35 cellular contexts compared by ENCODE assay signal in the genomic region with DNA sequence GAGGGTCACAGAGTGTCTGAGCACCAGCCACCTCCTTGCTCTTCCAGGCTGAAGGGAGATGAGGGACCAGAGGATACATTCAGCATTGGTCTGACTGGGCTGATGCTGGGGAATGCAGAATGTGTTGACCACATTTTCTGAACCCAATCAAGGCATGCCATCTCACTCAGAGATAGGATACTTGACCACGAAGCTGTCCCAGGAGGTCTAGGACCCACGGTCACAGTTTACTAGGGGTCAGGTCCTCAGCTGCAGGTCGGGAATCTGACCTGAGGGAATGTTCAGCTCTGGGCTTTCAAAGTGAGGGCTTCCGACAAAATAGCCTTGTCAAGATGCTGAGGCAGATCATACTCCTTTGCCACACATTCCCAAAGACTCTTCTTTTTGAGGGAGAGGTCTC. TPM values are rescaled to one million over a fixed set of nuclear protein-coding genes. Genes with fewer than 3 reads are reported as not detected.
"Had no signal": no experiment of that assay in that cellular context is flagged by ENCODE, and none has a peak within 500 bp of the region (broad histone marks: within the 10 kb centered on the region; RNA-seq: fewer than 3 reads in every experiment).

No MANE protein-coding gene starts in this region.

- H3K27ac ChIP-seq: brain microvascular endothelial cell, esophagus muscularis mucosa, foreskin keratinocyte, gastrocnemius medialis, heart left ventricle, WERI-Rb-1 had no signal

- H3K9me3 Mint-ChIP-seq: activated B cell treated with CpG ODN at 0.5 μM for 24 hours; activated CD8-positive, alpha-beta T cell treated with anti-CD3 and anti-CD28 coated beads for 36 hours; activated T-cell treated with anti-CD3 and anti-CD28 coated beads, Interleukin-2, amount 50 U/mL, for 4 hours; activated T-helper 17 cell treated with anti-CD3 and anti-CD28 coated beads, Interleukin-2, amount 50 U/mL, for 72 hours; effector memory CD8-positive, alpha-beta T cell; T-helper 2 cell treated with Interferon-gamma antibody and Interleukin-4, amounts not matched to agents 5 μg/mL and 100 μg/mL, for 36 hours had no signal

- H3K36me3 Mint-ChIP-seq: activated naive CD8-positive, alpha-beta T cell had no signal

- H3K27me3 ChIP-seq: gastrocnemius medialis had no signal

- H3K4me3 Mint-ChIP-seq: activated B cell treated with CpG ODN at 0.5 μM for 24 hours; activated CD8-positive, alpha-beta T cell treated with anti-CD3 and anti-CD28 coated beads for 36 hours; activated naive CD8-positive, alpha-beta T cell; activated T-cell treated with anti-CD3 and anti-CD28 coated beads, Interleukin-2, amount 50 U/mL, for 4 hours; activated T-helper 17 cell treated with anti-CD3 and anti-CD28 coated beads, Interleukin-2, amount 50 U/mL, for 72 hours; effector memory CD8-positive, alpha-beta T cell; T-helper 17 cell; T-helper 2 cell treated with Interferon-gamma antibody and Interleukin-4, amounts not matched to agents 5 μg/mL and 100 μg/mL, for 36 hours had no signal

- H3K9me3 ChIP-seq: esophagus muscularis mucosa, gastrocnemius medialis, heart left ventricle had no signal

- DNase-seq: activated B cell treated with CpG ODN at 0.5 μM for 24 hours; activated CD4-positive, alpha-beta T cell treated with anti-CD3 and anti-CD28 coated beads for 48 hours; activated CD4-positive, alpha-beta T cell treated with anti-CD3 and anti-CD28 coated beads, Interleukin-2, amount 50 U/mL, for 1 hour; activated CD4-positive, alpha-beta T cell treated with anti-CD3 and anti-CD28 coated beads, Interleukin-2, amount 50 U/mL, for 48 hours; activated CD8-positive, alpha-beta memory T cell treated with anti-CD3 and anti-CD28 coated beads for 24 hours; activated CD8-positive, alpha-beta T cell treated with anti-CD3 and anti-CD28 coated beads for 36 hours; activated effector memory CD4-positive, alpha-beta T cell treated with Interleukin-2 at 50 U/mL for 16 hours; activated gamma-delta T cell treated with Interleukin-2 at 50 U/mL for 16 hours; activated naive CD4-positive, alpha-beta T cell treated with anti-CD3 and anti-CD28 coated beads, Interleukin-2, amount 50 U/mL, for 16 hours; activated naive CD4-positive, alpha-beta T cell treated with Interleukin-2 at 50 U/mL for 16 hours; activated T-cell treated with anti-CD3 and anti-CD28 coated beads, Interleukin-2, amount 50 U/mL, for 4 hours; amniotic stem cell; anterior cingulate cortex; brain microvascular endothelial cell; caudate nucleus; cortex of kidney; dermis blood vessel endothelial cell; effector CD4-positive, alpha-beta T cell; effector memory CD8-positive, alpha-beta T cell; erythroblast; foreskin keratinocyte; gastrocnemius medialis; glutamatergic neuron; heart left ventricle; T-helper 17 cell; T1000; WERI-Rb-1 had no signal

- H3K4me1 Mint-ChIP-seq: T-helper 17 cell had no signal

- H3K27ac Mint-ChIP-seq: activated B cell treated with CpG ODN at 0.5 μM for 24 hours; activated CD8-positive, alpha-beta T cell treated with anti-CD3 and anti-CD28 coated beads for 36 hours; activated naive CD8-positive, alpha-beta T cell; activated T-helper 17 cell treated with anti-CD3 and anti-CD28 coated beads, Interleukin-2, amount 50 U/mL, for 72 hours; T-helper 17 cell; T-helper 2 cell treated with Interferon-gamma antibody and Interleukin-4, amounts not matched to agents 5 μg/mL and 100 μg/mL, for 36 hours had no signal

- H3K4me3 ChIP-seq: esophagus muscularis mucosa, gastrocnemius medialis, heart left ventricle had no signal

- H3K36me3 ChIP-seq: brain microvascular endothelial cell, esophagus muscularis mucosa, gastrocnemius medialis, heart left ventricle, WERI-Rb-1 had no signal

- H3K4me1 ChIP-seq: esophagus muscularis mucosa, foreskin keratinocyte, heart left ventricle had no signal

- ATAC-seq: activated CD4-positive, CD25-positive, alpha-beta regulatory T cell treated with anti-CD3 and anti-CD28 coated beads, Interleukin-2, amount 50 U/mL, for 24 hours; activated CD8-positive, alpha-beta T cell treated with anti-CD3 and anti-CD28 coated beads for 36 hours; activated T-cell treated with anti-CD3 and anti-CD28 coated beads, Interleukin-2, amount 50 U/mL, for 4 hours; activated T-helper 17 cell treated with anti-CD3 and anti-CD28 coated beads, Interleukin-2, amount 50 U/mL, for 72 hours; effector memory CD8-positive, alpha-beta T cell; foreskin keratinocyte; gastrocnemius medialis; heart left ventricle; T-helper 17 cell had no signal

- H3K27me3 Mint-ChIP-seq: activated CD8-positive, alpha-beta T cell treated with anti-CD3 and anti-CD28 coated beads for 36 hours; activated naive CD8-positive, alpha-beta T cell had no signal

RNA-seq across cellular contexts. Expression of gene PLA2G4E, which starts 19.6 kb away (rescaled TPM):
- total RNA-seq: activated B cell treated with CpG ODN at 0.5 μM for 24 hours; activated CD8-positive, alpha-beta T cell treated with anti-CD3 and anti-CD28 coated beads for 36 hours; activated T-cell treated with anti-CD3 and anti-CD28 coated beads, Interleukin-2, amount 50 U/mL, for 4 hours; astrocyte; chondrocyte; dermis blood vessel endothelial cell; esophagus muscularis mucosa; gastrocnemius medialis; T-helper 17 cell had no signal
- polyA plus RNA-seq: adipose tissue had no signal
